8 cellular contexts compared by ENCODE assay signal in the genomic region with DNA sequence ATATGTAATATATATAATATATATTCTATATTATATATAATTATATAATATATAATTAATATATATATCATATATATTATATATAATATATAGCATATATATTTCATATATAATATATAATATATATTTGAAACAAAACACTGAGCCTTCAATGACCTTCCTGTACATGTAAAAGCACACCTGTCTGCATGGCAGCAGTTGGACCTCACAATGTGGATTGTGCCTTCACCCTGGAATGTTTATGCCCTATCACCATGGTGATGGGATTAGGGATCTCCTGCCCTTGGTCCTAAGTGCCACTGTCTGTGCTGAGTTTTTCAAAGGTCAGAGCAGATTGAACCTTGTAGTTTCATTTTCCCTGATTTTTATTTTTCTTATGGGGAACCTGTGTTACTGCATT.
DNase-seq lines count a peak whose midpoint lies in the region; ATAC-seq and TF ChIP-seq lines count a peak whose summit lies in the region.
"Not testable (repeated sequence)": the region's sequence is repeated elsewhere in the genome, so short reads cannot be mapped to it uniquely, and the experiment has no call there.

No MANE protein-coding gene starts in this region.

- not testable (repeated sequence) for H3K27ac ChIP-seq in right cardiac atrium (ENCODE audit: low read length)

- TF ChIP-seq CTCF in mucosa of descending colon (IDR thresholded peaks at IDR 0.05), result not testable (repeated sequence)

- peaks cover 10 to 17% of the 10 kb centered on the region in 2 donors for H3K9me3 Mint-ChIP-seq in stimulated activated naive CD8-positive, alpha-beta T cell treated with anti-CD3 and anti-CD28 coated beads, Interleukin-15, amount 100 ng/mL, for 72 hours

- H3K27me3 ChIP-seq in right cardiac atrium (ENCODE audit: control insufficient read depth, insufficient read depth), result not testable (repeated sequence)

- not testable (repeated sequence) for H3K36me3 ChIP-seq in mucosa of descending colon (ENCODE audit: low read depth)

- not testable (repeated sequence) for H3K4me3 Mint-ChIP-seq in stimulated activated naive CD8-positive, alpha-beta T cell treated with anti-CD3 and anti-CD28 coated beads, Interleukin-15, amount 100 ng/mL, for 72 hours

- DNase-seq in right cardiac atrium; mucosa of descending colon; stimulated activated naive CD8-positive, alpha-beta T cell treated with anti-CD3 and anti-CD28 coated beads, Interleukin-15, amount 100 ng/mL, for 72 hours: not testable (repeated sequence)

- H3K4me3 ChIP-seq in right cardiac atrium (ENCODE audit: low read length); mucosa of descending colon: not testable (repeated sequence)

- not testable (repeated sequence) for H3K9me3 ChIP-seq in right cardiac atrium (ENCODE audit: control insufficient read depth, low read length)
- peaks cover 15% of the 10 kb centered on the region for H3K9me3 ChIP-seq in mucosa of descending colon

- not testable (repeated sequence) for H3K27me3 Mint-ChIP-seq in stimulated activated naive CD8-positive, alpha-beta T cell treated with anti-CD3 and anti-CD28 coated beads, Interleukin-15, amount 100 ng/mL, for 72 hours

- intact Hi-C loops in right cardiac atrium (cut with DNase I); mucosa of descending colon (cut with DNase I, micrococcal nuclease): not testable (repeated sequence)

- H3K4me1 Mint-ChIP-seq in stimulated activated naive CD8-positive, alpha-beta T cell treated with anti-CD3 and anti-CD28 coated beads, Interleukin-15, amount 100 ng/mL, for 72 hours, result not testable (repeated sequence)

- not testable (repeated sequence) for H3K27ac Mint-ChIP-seq in stimulated activated naive CD8-positive, alpha-beta T cell treated with anti-CD3 and anti-CD28 coated beads, Interleukin-15, amount 100 ng/mL, for 72 hours

- peak; percentile 30 for ATAC-seq in GM18498 (IDR thresholded peaks at IDR 0.05; ENCODE audit: unreplicated experiment)
- ATAC-seq in GM21515 (IDR thresholded peaks at IDR 0.05; ENCODE audit: unreplicated experiment), result peak; percentile 31
- ATAC-seq in HG02798 (IDR thresholded peaks at IDR 0.05; ENCODE audit: poor library complexity, unreplicated experiment), result peak; percentile 39
- ATAC-seq in HG03521 (IDR thresholded peaks at IDR 0.05; ENCODE audit: unreplicated experiment), result peak; percentile 29
- peak; percentile 62 for ATAC-seq in esophagus mucosa
- peak; percentile 61 to 68 for ATAC-seq in right cardiac atrium
- ATAC-seq in mucosa of descending colon, result peak; percentile 37
- peak; percentile 44 for ATAC-seq in stimulated activated naive CD8-positive, alpha-beta T cell treated with anti-CD3 and anti-CD28 coated beads, Interleukin-15, amount 100 ng/mL, for 72 hours

- H3K4me1 ChIP-seq in right cardiac atrium (ENCODE audit: control insufficient read depth, insufficient read depth, low read length); mucosa of descending colon (ENCODE audit: low read depth): not testable (repeated sequence)
